In the genomic region with DNA sequence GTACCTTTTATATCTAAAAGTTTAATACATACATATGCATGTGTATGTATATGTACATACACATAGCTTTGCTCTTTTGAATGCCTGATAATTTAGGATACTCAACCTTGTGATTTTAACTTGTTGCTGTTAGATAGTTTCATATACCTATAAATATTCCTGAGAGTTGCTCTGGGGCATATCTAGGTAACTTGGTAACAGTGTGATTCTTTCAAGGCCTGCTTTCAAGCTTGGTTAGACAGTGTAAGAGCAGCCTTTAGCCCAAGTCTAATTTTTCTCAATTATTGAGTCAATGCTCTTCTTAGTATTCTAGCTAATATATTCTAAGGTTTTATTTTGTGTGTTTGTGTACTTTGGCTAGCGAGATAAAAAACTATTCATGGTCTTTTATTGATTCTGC, we compare ENCODE assay signal across 29 cellular contexts.
"Had no signal": no experiment of that assay in that cellular context is flagged by ENCODE, and none has a peak within 500 bp of the region (broad histone marks: within the 10 kb centered on the region; RNA-seq: fewer than 3 reads in every experiment).

No MANE protein-coding gene starts in this region.

- H3K79me2 ChIP-seq: parathyroid adenoma had no signal

- H3K9ac ChIP-seq: neural progenitor cell, parathyroid adenoma had no signal

- ATAC-seq: left colon; left lung; lower lobe of right lung; natural killer cell; right lobe of liver; stimulated activated memory B cell treated with anti-CD40 and anti-IgM and Interleukin-4, amounts not matched to agents 10 μg/mL and 1 μg/mL and 100 μg/mL, for 72 hours; stimulated activated naive CD8-positive, alpha-beta T cell treated with anti-CD3 and anti-CD28 coated beads, Interleukin-15, amount 100 ng/mL, for 72 hours had no signal

- FAIRE-seq: islet of Langerhans, kidney had no signal

- H3K27me3 ChIP-seq: left lung, neural progenitor cell, neutrophil, right atrium auricular region, right lobe of liver, tibial nerve, uterus had no signal

- H3K36me3 ChIP-seq: left lung, lower lobe of right lung, neural progenitor cell, neutrophil, right atrium auricular region, right lobe of liver, tibial nerve, uterus had no signal

- H3K4me3 ChIP-seq: left lung, lower lobe of right lung, neural progenitor cell, right atrium auricular region, right lobe of liver, smooth muscle cell, tibial nerve, uterus had no signal

- DNase-seq: hypothalamus; immature natural killer cell; kidney; left colon; left lung; lower lobe of right lung; mammary epithelial cell; mesendoderm; naive B cell; natural killer cell; nephron progenitor cell; occipital lobe; right lobe of liver; stimulated activated CD4-positive, alpha-beta T cell treated with anti-CD3 and anti-CD28 coated beads, Interleukin-1b, Interleukin-23, amount 100 ng/mL, for 48 hours; stimulated activated CD4-positive, alpha-beta T cell treated with anti-CD3 and anti-CD28 coated beads, Interleukin-2, amount 100 ng/mL, for 48 hours; stimulated activated CD4-positive, alpha-beta T cell treated with anti-CD3 and anti-CD28 coated beads, Interleukin-4, amount 100 ng/mL, for 4 hours; stimulated activated CD8-positive, alpha-beta memory T cell treated with anti-CD3 and anti-CD28 coated beads, Interleukin-4, amount 100 ng/mL, for 48 hours; stimulated activated naive CD4-positive, alpha-beta T cell treated with Interleukin-2 at 50 U/mL for 16 hours; stimulated activated naive CD8-positive, alpha-beta T cell treated with anti-CD3 and anti-CD28 coated beads, Interleukin-15, amount 100 ng/mL, for 72 hours; substantia nigra; uterus had no signal

- H2AFZ ChIP-seq: neural progenitor cell, parathyroid adenoma had no signal

- H3K27ac ChIP-seq: left lung, lower lobe of right lung, neural progenitor cell, neutrophil, parathyroid adenoma, right atrium auricular region, right lobe of liver, tibial nerve, uterus had no signal

- H3K9me3 ChIP-seq: lower lobe of right lung, neutrophil, right atrium auricular region, right lobe of liver, uterus had no signal

- H3K4me2 ChIP-seq: neural progenitor cell, smooth muscle cell had no signal

- H3K4me1 ChIP-seq: left lung, lower lobe of right lung, neural progenitor cell, parathyroid adenoma, right atrium auricular region, right lobe of liver, tibial nerve, uterus had no signal
